16 cellular contexts compared by ENCODE assay signal in genomic region chr19:38001158-38001781, GRCh38.
DNase-seq lines count a peak whose midpoint lies in the region; ATAC-seq, FAIRE-seq and TF ChIP-seq lines count a peak whose summit lies in the region.
"Had no signal": no experiment of that assay in that cellular context is flagged by ENCODE, and none has a peak within 500 bp of the region (broad histone marks: within the 10 kb centered on the region; RNA-seq: fewer than 3 reads in every experiment).

No MANE protein-coding gene starts in this region.

- H3F3A ChIP-seq in PC-3 (ENCODE audit: low read length, unreplicated experiment), result peaks cover 5% of the 10 kb centered on the region

- H4K8ac ChIP-seq in H1 (ENCODE audit: extremely low read depth, insufficient read depth, low read length), result no peak overlapping the region

- H3K4me2 ChIP-seq in HepG2 (ENCODE audit: low read depth, low read length) (no peak overlapping the region), PC-3 (ENCODE audit: low read length) (no peak overlapping the region), H1 (ENCODE audit: insufficient read depth in 1 of 2, low read depth in 2 of 2, low read length in 2 of 2) (no peak overlapping the region)

- H3K27me3 ChIP-seq in HepG2 (ENCODE audit: control insufficient read depth in 1 of 2, insufficient read depth in 2 of 2, low read length in 2 of 2) (no peaks in the 10 kb centered on the region; a peak in 1 of 5 replicates), right lobe of liver (no peaks in the 10 kb centered on the region), PC-3 (ENCODE audit: low read length) (no peaks in the 10 kb centered on the region), H1 (replicated peaks in 1 of 4; ENCODE audit: control insufficient read depth in 3 of 4, extremely low read depth in 1 of 4, insufficient read depth in 3 of 4, low read length in 3 of 4) (no peaks in the 10 kb centered on the region), SJCRH30 (no peaks in the 10 kb centered on the region)
- H3K27me3 ChIP-seq: BE2C had no signal

- H2AK5ac ChIP-seq in H1 (ENCODE audit: low read depth, low read length), result no peak overlapping the region

- H2BK12ac ChIP-seq in H1 (ENCODE audit: low read depth, low read length), result no peak overlapping the region

- no peak overlapping the region for H2BK20ac ChIP-seq in H1 (ENCODE audit: low read length)

- 92% methylated on average over 5 of the region's 5 CpGs for WGBS in HepG2 (ENCODE audit: low lambda C conversion rate)
- WGBS in right lobe of liver (ENCODE audit: insufficient coverage, low coverage, low lambda C conversion rate, missing lambda C conversion rate), result 91% methylated on average over 4 of the region's 5 CpGs
- WGBS in H1 (ENCODE audit: extremely low coverage in 1 of 2, insufficient coverage in 1 of 2, insufficient read length in 1 of 2, insufficient replicate concordance in 2 of 2, low coverage in 1 of 2, low lambda C conversion rate in 2 of 2, missing lambda C conversion rate in 1 of 2), 2 experiments, result 94% methylated on average over 5 of the region's 5 CpGs; no CpG with 5 or more reads in 1 of the 2 experiments

- H3K27ac ChIP-seq in HepG2 (ENCODE audit: extremely low read length, insufficient read depth, low read length) (no peak overlapping the region), right lobe of liver (no peak overlapping the region), PC-3 (ENCODE audit: low read length) (peak overlapping the region; percentile 23), H1 (ENCODE audit: low read depth, low read length) (no peak overlapping the region), SJCRH30 (no peak overlapping the region)

- 0 out of 2 replicates have a peak, but pooled peaks cover 2% of the 10 kb centered on the region for H4K20me1 ChIP-seq in HepG2 (ENCODE audit: insufficient read depth, low read length)
- H4K20me1 ChIP-seq in PC-3 (ENCODE audit: low read length), result no peaks in the 10 kb centered on the region
- no peaks in the 10 kb centered on the region for H4K20me1 ChIP-seq in H1 (replicated peaks in 1 of 2; ENCODE audit: control insufficient read depth in 1 of 2, insufficient read depth in 2 of 2, low read length in 2 of 2)

- TF ChIP-seq RAD21 in HepG2 (CRISPR knock-in tag; IDR thresholded peaks at IDR 0.05), result no peak
- no peak for TF ChIP-seq RAD21 in H1 (IDR thresholded peaks at IDR 0.05 in 1 of 2, conservative IDR thresholded peaks at IDR 0.05 in 1 of 2; ENCODE audit: low read depth in 2 of 2, low read length in 2 of 2)

- POLR2A ChIA-PET in HepG2 (lab: Yijun Ruan, JAX) (no interaction called here), PC-3 (lab: Charles Lee; ENCODE audit: unreplicated experiment) (no interaction called here), H1 (lab: Charles Lee; ENCODE audit: partially characterized antibody) (interaction anchor here (0.7 to 1.0 kb wide), 3 partner anchors 12 to 136 kb away, joined by 3 to 4 read pairs (median 4); partner anchors contain the start of genes SIPA1L3 and WDR87)

- H2AFZ ChIP-seq in HepG2 (ENCODE audit: low read length) (no peak overlapping the region), PC-3 (ENCODE audit: low read length) (no peak overlapping the region), H1 (ENCODE audit: low read length) (no peak overlapping the region)

- DNase-seq in HepG2 (ENCODE audit: low spot score) (no peak), right lobe of liver (no peak), PC-3 (no peak), H1 (ENCODE audit: low read depth in 1 of 2, low spot score in 2 of 2) (no peak), SJCRH30 (no peak), COLO668 (lab: John Stamatoyannopoulos, UW; ENCODE audit: unreplicated experiment) (no peak), cortex of kidney (lab: John Stamatoyannopoulos, UW) (no peak)
- no peak for DNase-seq in NK-92 treated with Interleukin-12 subunit alpha and Interleukin-12 subunit beta, amount 100 ng/mL, for 24 hours (lab: John Stamatoyannopoulos, UW)
- DNase-seq: BE2C, EL, NCI-H1092, NCI-H1694 treated with DMSO at 0.1 percent for 48 hours, NCI-H446, SHP77 treated with DMSO at 0.1 percent for 48 hours had no signal

- no TSS peak for BruUV-seq in HepG2 (replicated peaks; lab: Mats Ljungman, UMichigan)
- no TSS peak for BruUV-seq in PC-3 (replicated peaks; lab: Mats Ljungman, UMichigan)

- no peaks in the 10 kb centered on the region; the same call in none of the 2 replicates for H3K23me2 ChIP-seq in H1 (ENCODE audit: low read depth, low read length)

- no peak for FAIRE-seq in HepG2 (lab: Jason Lieb, UNC)
- FAIRE-seq in H1 (lab: Jason Lieb, UNC), result no peak

- H3K9me3 ChIP-seq in HepG2 (ENCODE audit: low read length), result no peaks in the 10 kb centered on the region
- H3K9me3 ChIP-seq in right lobe of liver, result no peaks in the 10 kb centered on the region
- no peaks in the 10 kb centered on the region for H3K9me3 ChIP-seq in PC-3 (ENCODE audit: low read length)
- no peaks in the 10 kb centered on the region for H3K9me3 ChIP-seq in H1 (ENCODE audit: insufficient read depth in 2 of 2, low read depth in 1 of 2, low read length in 1 of 2)
- H3K9me3 ChIP-seq in SJCRH30 (replicated peaks), result no peaks in the 10 kb centered on the region
- H3K9me3 ChIP-seq: BE2C, HAP-1 had no signal

- H3K9ac ChIP-seq in HepG2 (ENCODE audit: insufficient read depth, low read depth, low read length) (no peak overlapping the region), PC-3 (ENCODE audit: low read length) (no peak overlapping the region), H1 (replicated peaks in 1 of 4; ENCODE audit: extremely low read depth in 1 of 4, low read depth in 3 of 4, low read length in 3 of 4) (no peak overlapping the region)

- no peaks in the 10 kb centered on the region for H3K9me2 ChIP-seq in PC-3 (replicated peaks; ENCODE audit: low read length)

- no peak overlapping the region for H3K4ac ChIP-seq in H1 (replicated peaks; ENCODE audit: insufficient read length, low read depth, low read length)

- no peak overlapping the region for H2BK5ac ChIP-seq in H1 (ENCODE audit: low read depth, low read length)

- TF ChIP-seq CTCF in HepG2 (CRISPR knock-in tag; IDR thresholded peaks at IDR 0.05), result no peak
- no peak for TF ChIP-seq CTCF in right lobe of liver (IDR thresholded peaks at IDR 0.05)
- no peak for TF ChIP-seq CTCF in PC-3 (conservative IDR thresholded peaks at IDR 0.05; ENCODE audit: low read depth, low read length)
- no peak for TF ChIP-seq CTCF in H1 (IDR thresholded peaks at IDR 0.05; ENCODE audit: control extremely low read depth in 1 of 3, insufficient read depth in 1 of 3, low read depth in 1 of 3, low read length in 3 of 3)

- in situ Hi-C loops in HepG2 (cut with HindIII; ENCODE audit: extremely low pct_ligation_motif_present, low pct_unique_long_range_greater_than_20kb), result no loop called here

- no peak overlapping the region for H2BK120ac ChIP-seq in H1 (replicated peaks; ENCODE audit: low read depth, low read length)

- no peaks in the 10 kb centered on the region for H3K79me1 ChIP-seq in H1 (ENCODE audit: low read depth, low read length)

- no peak overlapping the region for H3K18ac ChIP-seq in H1 (ENCODE audit: extremely low read depth, low read length)

- TF ChIP-seq EP300 in HepG2 (IDR thresholded peaks at IDR 0.05; ENCODE audit: low read depth in 2 of 2, low read length in 2 of 2) (no peak), HepG2 (CRISPR knock-in tag; IDR thresholded peaks at IDR 0.05; ENCODE audit: borderline replicate concordance) (no peak), H1 (IDR thresholded peaks at IDR 0.05; ENCODE audit: borderline replicate concordance in 1 of 2, low read depth in 2 of 2, low read length in 2 of 2) (no peak)

- TF ChIP-seq POLR2A in HepG2 (IDR thresholded peaks at IDR 0.05; ENCODE audit: insufficient read depth in 1 of 2, low read depth in 2 of 2, low read length in 2 of 2), result no peak
- TF ChIP-seq POLR2A in right lobe of liver (IDR thresholded peaks at IDR 0.05), result no peak
- TF ChIP-seq POLR2A in H1 (IDR thresholded peaks at IDR 0.05; ENCODE audit: control extremely low read depth in 1 of 2, low read depth in 2 of 2, low read length in 2 of 2), result no peak

- ATAC-seq in HepG2 (no peak), right lobe of liver (no peak), PC-3 (no peak)
- ATAC-seq: Panc1 had no signal

- H3K14ac ChIP-seq in H1 (ENCODE audit: insufficient read length), result no peak overlapping the region

- no peak overlapping the region for H2BK15ac ChIP-seq in H1 (ENCODE audit: low read length)

- H3K36me3 ChIP-seq in HepG2 (replicated peaks in 1 of 2; ENCODE audit: control insufficient read depth in 1 of 2, insufficient read depth in 2 of 2, low read length in 2 of 2), result no peaks in the 10 kb centered on the region
- no peaks in the 10 kb centered on the region for H3K36me3 ChIP-seq in right lobe of liver
- H3K36me3 ChIP-seq in PC-3 (ENCODE audit: low read depth, low read length), result no peaks in the 10 kb centered on the region
- H3K36me3 ChIP-seq in H1 (ENCODE audit: control insufficient read depth in 2 of 4, insufficient read depth in 4 of 4, low read length in 3 of 4), result no peaks in the 10 kb centered on the region
- H3K36me3 ChIP-seq in SJCRH30, result no peaks in the 10 kb centered on the region
- H3K36me3 ChIP-seq: HAP-1 had no signal

- H3K79me2 ChIP-seq in HepG2 (ENCODE audit: insufficient read depth, low read length) (no peaks in the 10 kb centered on the region), PC-3 (ENCODE audit: low read length) (peaks cover 58% of the 10 kb centered on the region), H1 (ENCODE audit: control insufficient read depth in 1 of 2, insufficient read depth in 2 of 2, low read length in 2 of 2) (peaks cover 0 to 26% of the 10 kb centered on the region in 2 experiments; a peak in 2 of 4 replicates)

- H4K5ac ChIP-seq in H1 (ENCODE audit: insufficient read length, low read depth, low read length), result no peak overlapping the region

- no peak overlapping the region for H3K56ac ChIP-seq in H1 (replicated peaks; ENCODE audit: insufficient read length, low read depth, low read length)

- peaks cover 5% of the 10 kb centered on the region for H3K4me1 ChIP-seq in HepG2 (ENCODE audit: insufficient read depth, low read length)
- H3K4me1 ChIP-seq in right lobe of liver, result no peaks in the 10 kb centered on the region
- H3K4me1 ChIP-seq in PC-3 (ENCODE audit: insufficient read depth, low read length), result peaks cover 54% of the 10 kb centered on the region
- peaks cover 13 to 24% (median 20%) of the 10 kb centered on the region in 4 experiments for H3K4me1 ChIP-seq in H1 (replicated peaks in 1 of 4; ENCODE audit: control insufficient read depth in 3 of 4, insufficient read depth in 4 of 4, low read length in 3 of 4)
- peaks cover 8% of the 10 kb centered on the region for H3K4me1 ChIP-seq in SJCRH30

- CTCF ChIA-PET in HepG2 (lab: Yijun Ruan, JAX; ENCODE audit: low intra/inter-chr PET ratio, low total read pairs), result no interaction called here
- CTCF ChIA-PET in PC-3 (lab: Charles Lee), result no interaction called here
- CTCF ChIA-PET in H1 (lab: Charles Lee; ENCODE audit: partially characterized antibody), result interaction anchor here (1.0 to 1.3 kb wide), 4 partner anchors 12 to 48 kb away, joined by 3 to 5 read pairs (median 4); no protein-coding TSS in a partner anchor

- H4K91ac ChIP-seq in H1 (replicated peaks; ENCODE audit: insufficient read length, low read length), result no peak overlapping the region

- H3K4me3 ChIP-seq in HepG2 (replicated peaks in 1 of 3; ENCODE audit: insufficient read depth in 1 of 3, low read depth in 2 of 3, low read length in 3 of 3), result no peak overlapping the region
- H3K4me3 ChIP-seq in right lobe of liver, result no peak overlapping the region
- H3K4me3 ChIP-seq in PC-3 (ENCODE audit: low read length), result no peak overlapping the region
- H3K4me3 ChIP-seq in H1 (ENCODE audit: extremely low read depth in 1 of 4, insufficient read depth in 2 of 4, low read depth in 3 of 4, low read length in 4 of 4), result no peak overlapping the region
- H3K4me3 ChIP-seq in SJCRH30, result no peak overlapping the region
- H3K4me3 ChIP-seq: HAP-1 had no signal

- H3K23ac ChIP-seq in H1 (ENCODE audit: insufficient read length), result no peak overlapping the region

- intact Hi-C loops in HepG2 (cut with micrococcal nuclease; ENCODE audit: unreplicated experiment) (no loop called here), right lobe of liver (cut with DNase I) (no loop called here), PC-3 (cut with micrococcal nuclease) (loop anchor here (5.0 kb wide), 1 partner anchor 56 kb away; no protein-coding TSS in a partner anchor)

Comparison
In these comparisons a context has a peak if more than half of its experiments do, and no peak if none do; other contexts are left out.
1. Of the 41 proteins assayed by ChIP-seq in both HepG2 and H1: peak only in HepG2: none; only in H1: KDM1A; in both: none; in neither: 40.